ENCODE assay signal across 9 cellular contexts in genomic region chr22:37199839-37200161, GRCh38. TPM values are rescaled to one million over a fixed set of nuclear protein-coding genes. Genes with fewer than 3 reads are reported as not detected.
A peak's percentile ranks its signal among the peaks of the same experiment; 100 is the strongest.
DNase-seq lines count a peak whose midpoint lies in the region; ATAC-seq and TF ChIP-seq lines count a peak whose summit lies in the region.
"Had no signal": no experiment of that assay in that cellular context is flagged by ENCODE, and none has a peak within 500 bp of the region (broad histone marks: within the 10 kb centered on the region; RNA-seq: fewer than 3 reads in every experiment).

No MANE protein-coding gene starts in this region.

- H3K4me1 ChIP-seq in CD8-positive, alpha-beta T cell (ENCODE audit: insufficient read depth, low read length), result peaks cover 61% of the 10 kb centered on the region
- H3K4me1 ChIP-seq in naive thymus-derived CD4-positive, alpha-beta T cell (ENCODE audit: control insufficient read depth in 2 of 2, insufficient read depth in 2 of 2, low read length in 2 of 2), result peaks cover 20 to 29% of the 10 kb centered on the region in 2 donors

- H3K36me3 ChIP-seq in CD8-positive, alpha-beta T cell (ENCODE audit: insufficient read depth, low read length), result no peaks in the 10 kb centered on the region
- H3K36me3 ChIP-seq in naive thymus-derived CD4-positive, alpha-beta T cell (ENCODE audit: control insufficient read depth in 2 of 3, insufficient read depth in 3 of 3, low read length in 3 of 3), result no peaks in the 10 kb centered on the region

- ATAC-seq in CD8-positive, alpha-beta T cell, result no peak
- ATAC-seq in naive thymus-derived CD4-positive, alpha-beta T cell, result no peak

- H3K9me3 Mint-ChIP-seq in CD8-positive, alpha-beta T cell, result no peaks in the 10 kb centered on the region
- H3K9me3 Mint-ChIP-seq in brain, result peaks cover 0 to 6% (median 0%) of the 10 kb centered on the region in 5 experiments
- H3K9me3 Mint-ChIP-seq in naive thymus-derived CD4-positive, alpha-beta T cell, result no peaks in the 10 kb centered on the region

- H3K36me3 Mint-ChIP-seq in CD8-positive, alpha-beta T cell, result no peaks in the 10 kb centered on the region
- H3K36me3 Mint-ChIP-seq in brain, result no peaks in the 10 kb centered on the region
- no peaks in the 10 kb centered on the region for H3K36me3 Mint-ChIP-seq in naive thymus-derived CD4-positive, alpha-beta T cell

- no peaks in the 10 kb centered on the region for H3K27me3 Mint-ChIP-seq in CD8-positive, alpha-beta T cell (ENCODE audit: low read depth)
- no peaks in the 10 kb centered on the region for H3K27me3 Mint-ChIP-seq in brain
- no peaks in the 10 kb centered on the region for H3K27me3 Mint-ChIP-seq in naive thymus-derived CD4-positive, alpha-beta T cell

- peak overlapping the region; percentile 85 for H3K4me3 Mint-ChIP-seq in CD8-positive, alpha-beta T cell
- peak overlapping the region in 3 of 5 experiments; percentile 88 to 92 (median 88) for H3K4me3 Mint-ChIP-seq in brain
- peak overlapping the region in 8 of 10 donors; percentile 80 to 90 (median 86) for H3K4me3 Mint-ChIP-seq in naive thymus-derived CD4-positive, alpha-beta T cell

- no peak for DNase-seq in CD8-positive, alpha-beta T cell
- DNase-seq in HL-60 (ENCODE audit: low read depth in 1 of 2, low spot score in 1 of 2) (no peak), Ammon's horn (ENCODE audit: low spot score) (no peak), NCI-H446 (lab: John Stamatoyannopoulos, UW) (no peak), superior temporal gyrus (ENCODE audit: extremely low spot score) (no peak), NCI-H1048 (lab: John Stamatoyannopoulos, UW) (no peak)
- DNase-seq in naive thymus-derived CD4-positive, alpha-beta T cell, result no peak

- H3K4me1 Mint-ChIP-seq in CD8-positive, alpha-beta T cell (ENCODE audit: low read depth), result peaks cover 68% of the 10 kb centered on the region
- H3K4me1 Mint-ChIP-seq in brain, result peaks cover 42% of the 10 kb centered on the region
- H3K4me1 Mint-ChIP-seq in naive thymus-derived CD4-positive, alpha-beta T cell, result peaks cover 14 to 59% (median 39%) of the 10 kb centered on the region in 7 donors

- H3K9me3 ChIP-seq in CD8-positive, alpha-beta T cell (ENCODE audit: low read length), result no peaks in the 10 kb centered on the region
- H3K9me3 ChIP-seq in naive thymus-derived CD4-positive, alpha-beta T cell (ENCODE audit: control insufficient read depth in 2 of 3, low read length in 3 of 3), result no peaks in the 10 kb centered on the region

- intact Hi-C loops in CD8-positive, alpha-beta T cell (cut with DNase I, micrococcal nuclease), result loop anchor here (1.0 to 5.0 kb wide), 14 partner anchors 13 to 423 kb away; partner anchors contain the start of genes IFT27 (in 1 of the 2), KCTD17 (in 1 of the 2) and RAC2 (in 1 of the 2)
- intact Hi-C loops in naive thymus-derived CD4-positive, alpha-beta T cell (cut with micrococcal nuclease), result loop anchor here (1.0 to 10.0 kb wide), 15 partner anchors 9 to 670 kb away; partner anchors contain the start of genes IFT27 (in 2 of the 2), EIF3D (in 1 of the 2), IL2RB (in 1 of the 2) and RAC2 (in 1 of the 2)

- CTCF ChIA-PET in CD8-positive, alpha-beta T cell (lab: Charles Lee), result interaction anchor here (0.8 to 6.6 kb wide), 37 partner anchors 10 to 222 kb away, joined by 3 to 89 read pairs (median 7); partner anchors contain the start of genes IL2RB, MPST, RAC2 and TST
- CTCF ChIA-PET in naive thymus-derived CD4-positive, alpha-beta T cell (lab: Charles Lee), result interaction anchor here (0.5 to 3.8 kb wide), 32 partner anchors 9 to 531 kb away, joined by 3 to 39 read pairs (median 4); partner anchors contain the start of genes IFT27, RAC2 and SSTR3

- no peak for TF ChIP-seq CTCF in CD8-positive, alpha-beta T cell (IDR thresholded peaks at IDR 0.05)
- TF ChIP-seq CTCF in HL-60 (IDR thresholded peaks at IDR 0.05; ENCODE audit: insufficient read depth, low read length) (no peak), brain (conservative IDR thresholded peaks at IDR 0.05) (peak; percentile 40 to 43)

- peak overlapping the region; percentile 67 for H3K27ac ChIP-seq in CD8-positive, alpha-beta T cell (ENCODE audit: low read depth, low read length)
- H3K27ac ChIP-seq in HL-60 (replicated peaks), result 0 out of 2 replicates have a peak overlapping the region, but pooled peaks have one; percentile 2
- peak overlapping the region; percentile 86 for H3K27ac ChIP-seq in naive thymus-derived CD4-positive, alpha-beta T cell (ENCODE audit: low read depth, low read length)

- H3K27me3 ChIP-seq in CD8-positive, alpha-beta T cell (ENCODE audit: insufficient read depth, low read length), result no peaks in the 10 kb centered on the region
- no peaks in the 10 kb centered on the region for H3K27me3 ChIP-seq in HL-60 (ENCODE audit: insufficient read depth, poor library complexity, severe bottlenecking)
- no peaks in the 10 kb centered on the region for H3K27me3 ChIP-seq in naive thymus-derived CD4-positive, alpha-beta T cell (ENCODE audit: control insufficient read depth in 2 of 2, insufficient read depth in 2 of 2, low read length in 2 of 2)

- H3K27ac Mint-ChIP-seq in CD8-positive, alpha-beta T cell, result peak overlapping the region; percentile 95
- H3K27ac Mint-ChIP-seq in brain, result peak overlapping the region in 4 of 5 experiments; percentile 40 to 100 (median 82)
- peak overlapping the region; percentile 20 to 99 (median 96) for H3K27ac Mint-ChIP-seq in naive thymus-derived CD4-positive, alpha-beta T cell

- peak overlapping the region; percentile 35 for H3K4me3 ChIP-seq in CD8-positive, alpha-beta T cell (ENCODE audit: low read depth, low read length)
- no peak overlapping the region; the same call in 1 of the 2 replicates for H3K4me3 ChIP-seq in HL-60 (replicated peaks; ENCODE audit: insufficient read depth, low read length)
- peak overlapping the region; percentile 48 for H3K4me3 ChIP-seq in naive thymus-derived CD4-positive, alpha-beta T cell (ENCODE audit: low read length)

- POLR2A ChIA-PET in CD8-positive, alpha-beta T cell (lab: Charles Lee), result interaction anchor here (0.6 to 5.1 kb wide), 23 partner anchors 8 to 124 kb away, joined by 3 to 44 read pairs (median 5); partner anchors contain the start of genes IL2RB and RAC2
- POLR2A ChIA-PET in naive thymus-derived CD4-positive, alpha-beta T cell (lab: Charles Lee), result interaction anchor here (0.6 to 14.7 kb wide), 14 partner anchors 9 to 285 kb away, joined by 3 to 256 read pairs (median 8); partner anchors contain the start of genes CYTH4 and RAC2

RNA-seq across cellular contexts. Expression of gene C1QTNF6, which starts 11.8 kb away (rescaled TPM):
- total RNA-seq in CD8-positive, alpha-beta T cell, result 10 to 100 TPM; 12.0 to 12.9 TPM
- 4.9 TPM for polyA plus RNA-seq in brain (ENCODE audit: insufficient read depth, low read depth, low replicate concordance)
- total RNA-seq in naive thymus-derived CD4-positive, alpha-beta T cell, result 10 to 100 TPM; 12.4 to 27.6 (median 20.2) TPM
- polyA plus RNA-seq in naive thymus-derived CD4-positive, alpha-beta T cell, result 1 to 10 TPM; 1.1 to 2.4 TPM

RNA-seq across cellular contexts. Expression of gene SSTR3, which starts 12.5 kb away (rescaled TPM):
- 1 to 10 TPM; 2.6 to 3.1 TPM for total RNA-seq in CD8-positive, alpha-beta T cell
- 1.6 TPM for polyA plus RNA-seq in brain (ENCODE audit: insufficient read depth, low read depth, low replicate concordance)
- total RNA-seq in naive thymus-derived CD4-positive, alpha-beta T cell, result 10 to 100 TPM in 2 of 5 experiments, 1 to 10 TPM in 3; 3.9 to 30.4 (median 6.4) TPM
- 1 to 10 TPM; 5.8 to 9.5 TPM for polyA plus RNA-seq in naive thymus-derived CD4-positive, alpha-beta T cell
- total RNA-seq: glomerular endothelial cell had no signal

RNA-seq across cellular contexts. Expression of gene RAC2, which starts 44.3 kb away (rescaled TPM):
- total RNA-seq in CD8-positive, alpha-beta T cell, result 100 to 1,000 TPM; 152 to 159 TPM
- 3.3 TPM for polyA plus RNA-seq in brain (ENCODE audit: insufficient read depth, low read depth, low replicate concordance)
- total RNA-seq in naive thymus-derived CD4-positive, alpha-beta T cell, result 100 to 1,000 TPM; 263 to 886 (median 301) TPM
- 100 to 1,000 TPM; 838 to 852 TPM for polyA plus RNA-seq in naive thymus-derived CD4-positive, alpha-beta T cell

RNA-seq across cellular contexts. Expression of gene IL2RB, which starts 50.1 kb away (rescaled TPM):
- total RNA-seq in CD8-positive, alpha-beta T cell, result 100 to 1,000 TPM; 121 to 129 TPM
- 1.2 TPM for polyA plus RNA-seq in brain (ENCODE audit: insufficient read depth, low read depth, low replicate concordance)
- total RNA-seq in naive thymus-derived CD4-positive, alpha-beta T cell, result 100 to 1,000 TPM in 2 of 5 experiments, 10 to 100 TPM in 3; 14.3 to 209 (median 44.1) TPM
- polyA plus RNA-seq in naive thymus-derived CD4-positive, alpha-beta T cell, result 10 to 100 TPM; 13.6 to 20.2 TPM

Comparison
In these comparisons a context has a peak if more than half of its experiments do, and no peak if none do; other contexts are left out.
1. H3K27ac ChIP-seq: peak in every context shown above with its lines; median percentile 86 in naive thymus-derived CD4-positive, alpha-beta T cell; 67 in CD8-positive, alpha-beta T cell; 2 in HL-60.
2. CTCF ChIP-seq: peak in brain (2 of 2); none in CD8-positive, alpha-beta T cell (single experiment) and HL-60 (single experiment).
3. Peak in every context shown above with its lines, with median percentiles within 50 percentile points of each other: H3K27ac Mint-ChIP-seq and H3K4me3 Mint-ChIP-seq.